ENCODE assay signal across 27 cellular contexts in genomic region chr14:99174081-99174851, GRCh38.
DNase-seq lines count a peak whose midpoint lies in the region; ATAC-seq and TF ChIP-seq lines count a peak whose summit lies in the region.
"Had no signal": no experiment of that assay in that cellular context is flagged by ENCODE, and none has a peak within 500 bp of the region (broad histone marks: within the 10 kb centered on the region; RNA-seq: fewer than 3 reads in every experiment).

No MANE protein-coding gene starts in this region.

- peak overlapping the region; percentile 43 for H3K27ac Mint-ChIP-seq in activated CD8-positive, alpha-beta T cell treated with anti-CD3 and anti-CD28 coated beads for 36 hours
- H3K27ac Mint-ChIP-seq: activated naive CD8-positive, alpha-beta T cell treated with anti-CD3 and anti-CD28 coated beads, Interleukin-2, amount 10 ng/mL, durations not matched to agents 7 days and 5 days; HFFc6; stimulated activated naive B cell treated with anti-CD40 and anti-IgM and Interleukin-4, amounts not matched to agents 10 μg/mL and 1 μg/mL and 100 μg/mL, for 72 hours had no signal

- H3K4me1 Mint-ChIP-seq in activated CD8-positive, alpha-beta T cell treated with anti-CD3 and anti-CD28 coated beads for 36 hours (ENCODE audit: low read depth) = peaks cover 43% of the 10 kb centered on the region
- H3K4me1 Mint-ChIP-seq: stimulated activated naive B cell treated with anti-CD40 and anti-IgM and Interleukin-4, amounts not matched to agents 10 μg/mL and 1 μg/mL and 100 μg/mL, for 72 hours had no signal

- H3K27me3 Mint-ChIP-seq in activated CD8-positive, alpha-beta T cell treated with anti-CD3 and anti-CD28 coated beads for 36 hours = no peaks in the 10 kb centered on the region
- H3K27me3 Mint-ChIP-seq: activated naive CD8-positive, alpha-beta T cell treated with anti-CD3 and anti-CD28 coated beads, Interleukin-2, amount 10 ng/mL, durations not matched to agents 7 days and 5 days; CD8-positive, alpha-beta memory T cell; stimulated activated naive B cell treated with anti-CD40 and anti-IgM and Interleukin-4, amounts not matched to agents 10 μg/mL and 1 μg/mL and 100 μg/mL, for 72 hours had no signal

- H3K36me3 Mint-ChIP-seq in activated CD8-positive, alpha-beta T cell treated with anti-CD3 and anti-CD28 coated beads for 36 hours (ENCODE audit: low read depth) = peaks cover 65% of the 10 kb centered on the region
- H3K36me3 Mint-ChIP-seq: stimulated activated naive B cell treated with anti-CD40 and anti-IgM and Interleukin-4, amounts not matched to agents 10 μg/mL and 1 μg/mL and 100 μg/mL, for 72 hours had no signal

- H3K9me3 Mint-ChIP-seq in activated CD8-positive, alpha-beta T cell treated with anti-CD3 and anti-CD28 coated beads for 36 hours = peaks cover 2% of the 10 kb centered on the region
- H3K9me3 Mint-ChIP-seq: activated naive CD8-positive, alpha-beta T cell treated with anti-CD3 and anti-CD28 coated beads, Interleukin-2, amount 10 ng/mL, durations not matched to agents 7 days and 5 days; activated T-cell treated with anti-CD3 and anti-CD28 coated beads, Interleukin-2, amount 50 U/mL, for 4 hours; stimulated activated naive B cell treated with anti-CD40 and anti-IgM and Interleukin-4, amounts not matched to agents 10 μg/mL and 1 μg/mL and 100 μg/mL, for 72 hours had no signal

- peaks cover 0 to 10% of the 10 kb centered on the region in 2 donors for H3K4me1 ChIP-seq in left lung
- H3K4me1 ChIP-seq in vagina = peaks cover 20% of the 10 kb centered on the region
- H3K4me1 ChIP-seq: left ventricle myocardium inferior had no signal

- H3K27ac ChIP-seq in left lung (no peak overlapping the region), vagina (no peak overlapping the region)
- H3K27ac ChIP-seq: HL-60, left ventricle myocardium inferior had no signal

- H3K27me3 ChIP-seq in left lung (no peaks in the 10 kb centered on the region), vagina (no peaks in the 10 kb centered on the region)

- H3K36me3 ChIP-seq in left lung = no peaks in the 10 kb centered on the region
- no peaks in the 10 kb centered on the region for H3K36me3 ChIP-seq in vagina
- H3K36me3 ChIP-seq: left ventricle myocardium inferior had no signal

- no peak overlapping the region for H3K4me3 ChIP-seq in left lung
- no peak overlapping the region for H3K4me3 ChIP-seq in vagina
- H3K4me3 ChIP-seq: left ventricle myocardium inferior had no signal

- POLR2A ChIA-PET in activated CD8-positive, alpha-beta T cell treated with anti-CD3 and anti-CD28 coated beads for 36 hours (lab: Charles Lee) = interaction anchor here (0.7 to 2.0 kb wide), 2 partner anchors 13 to 35 kb away, joined by 4 to 5 read pairs; no protein-coding TSS in a partner anchor

- DNase-seq in activated effector memory CD4-positive, alpha-beta T cell treated with anti-CD3 and anti-CD28 coated beads, Interleukin-2, amount 50 U/mL, for 16 hours = peak; percentile 57
- DNase-seq in activated effector memory CD4-positive, alpha-beta T cell treated with Interleukin-2 at 50 U/mL for 16 hours = no peak
- no peak for DNase-seq in activated CD8-positive, alpha-beta T cell treated with anti-CD3 and anti-CD28 coated beads for 36 hours
- DNase-seq in left lung (peak; percentile 17 to 75), vagina (ENCODE audit: extremely low spot score in 2 of 2) (peak; percentile 65 to 93), NCI-H1105 treated with DMSO at 0.1 percent for 48 hours (lab: John Stamatoyannopoulos, UW) (no peak)
- DNase-seq in activated CD4-positive, CD25-positive, alpha-beta regulatory T cell (lab: John Stamatoyannopoulos, UW) = no peak
- DNase-seq: activated CD4-positive, alpha-beta T cell treated with anti-CD3 and anti-CD28 coated beads, Interleukin-2, amount 50 U/mL, for 4 hours; activated naive CD8-positive, alpha-beta T cell treated with anti-CD3 and anti-CD28 coated beads, Interleukin-2, amount 10 ng/mL, durations not matched to agents 7 days and 5 days; activated T-cell treated with anti-CD3 and anti-CD28 coated beads, Interleukin-2, amount 50 U/mL, for 4 hours; DMS 273 treated with DMSO at 0.1 percent for 48 hours; HFFc6; Kasumi-1; left ventricle myocardium inferior; mesendoderm; NCI-H1694; NCI-H2171; NCI-H510A treated with DMSO at 0.1 percent for 48 hours; nucleus accumbens; SHP77 treated with DMSO at 0.1 percent for 48 hours; stimulated activated CD4-positive, alpha-beta T cell treated with anti-CD3 and anti-CD28 coated beads, Interleukin-15, amount 100 ng/mL, for 24 hours; stimulated activated naive B cell treated with anti-CD40 and anti-IgM and Interleukin-4, amounts not matched to agents 10 μg/mL and 1 μg/mL and 100 μg/mL, for 72 hours; T1000 had no signal

- H3K4me3 Mint-ChIP-seq in activated CD8-positive, alpha-beta T cell treated with anti-CD3 and anti-CD28 coated beads for 36 hours = no peak overlapping the region
- H3K4me3 Mint-ChIP-seq: activated naive CD8-positive, alpha-beta T cell treated with anti-CD3 and anti-CD28 coated beads, Interleukin-2, amount 10 ng/mL, durations not matched to agents 7 days and 5 days; activated T-cell treated with anti-CD3 and anti-CD28 coated beads, Interleukin-2, amount 50 U/mL, for 4 hours; HFFc6; stimulated activated naive B cell treated with anti-CD40 and anti-IgM and Interleukin-4, amounts not matched to agents 10 μg/mL and 1 μg/mL and 100 μg/mL, for 72 hours had no signal

- intact Hi-C loops in activated CD8-positive, alpha-beta T cell treated with anti-CD3 and anti-CD28 coated beads for 36 hours (cut with micrococcal nuclease) = no loop called here
- intact Hi-C loops in left lung (cut with DNase I) = no loop called here
- intact Hi-C loops in vagina (cut with DNase I) = no loop called here

- TF ChIP-seq CTCF in activated CD8-positive, alpha-beta T cell treated with anti-CD3 and anti-CD28 coated beads for 36 hours (IDR thresholded peaks at IDR 0.05) = no peak
- TF ChIP-seq CTCF in left lung (IDR thresholded peaks at IDR 0.05) (no peak), vagina (IDR thresholded peaks at IDR 0.05) (no peak)

- no peaks in the 10 kb centered on the region for H3K9me3 ChIP-seq in left lung
- no peaks in the 10 kb centered on the region for H3K9me3 ChIP-seq in vagina
- H3K9me3 ChIP-seq: left ventricle myocardium inferior had no signal

- no peak for ATAC-seq in activated CD8-positive, alpha-beta T cell treated with anti-CD3 and anti-CD28 coated beads for 36 hours
- ATAC-seq in left lung = no peak
- no peak for ATAC-seq in esophagus mucosa
- ATAC-seq: activated T-cell treated with anti-CD3 and anti-CD28 coated beads, Interleukin-2, amount 50 U/mL, for 4 hours; Panc1; stimulated activated naive B cell treated with anti-CD40 and anti-IgM and Interleukin-4, amounts not matched to agents 10 μg/mL and 1 μg/mL and 100 μg/mL, for 72 hours had no signal

- CTCF ChIA-PET in activated CD8-positive, alpha-beta T cell treated with anti-CD3 and anti-CD28 coated beads for 36 hours (lab: Charles Lee) = no interaction called here

- TF ChIP-seq POLR2A in vagina (IDR thresholded peaks at IDR 0.05) = no peak

Comparison
In these comparisons a context has a peak if more than half of its experiments do, and no peak if none do; other contexts are left out.
1. DNase-seq: peak in activated effector memory CD4-positive, alpha-beta T cell treated with anti-CD3 and anti-CD28 coated beads, Interleukin-2, amount 50 U/mL, for 16 hours (single experiment), left lung (2 of 2) and vagina (2 of 2); none in activated effector memory CD4-positive, alpha-beta T cell treated with Interleukin-2 at 50 U/mL for 16 hours (single experiment), activated CD8-positive, alpha-beta T cell treated with anti-CD3 and anti-CD28 coated beads for 36 hours (single experiment), activated CD4-positive, CD25-positive, alpha-beta regulatory T cell (0 of 4) and NCI-H1105 treated with DMSO at 0.1 percent for 48 hours (single experiment).